20 cellular contexts compared by ENCODE assay signal in genomic region chr2:60334610-60335009, GRCh38.
"Had no signal": no experiment of that assay in that cellular context is flagged by ENCODE, and none has a peak within 500 bp of the region (broad histone marks: within the 10 kb centered on the region; RNA-seq: fewer than 3 reads in every experiment).

No MANE protein-coding gene starts in this region.

- H3K4me3 Mint-ChIP-seq: activated CD4-positive, alpha-beta T cell treated with anti-CD3 and anti-CD28 coated beads, Interleukin-2, amount 10 ng/mL, durations not matched to agents 7 days and 5 days; activated CD8-positive, alpha-beta T cell treated with anti-CD3 and anti-CD28 coated beads, Interleukin-2, amount 10 ng/mL, durations not matched to agents 7 days and 5 days; activated naive CD4-positive, alpha-beta T cell treated with anti-CD3 and anti-CD28 coated beads, Interleukin-2, amount 10 ng/mL, durations not matched to agents 7 days and 5 days; endodermal cell; mesothelial cell of epicardium; nephron; T-helper 2 cell treated with Interferon-gamma antibody and Interleukin-4, amounts not matched to agents 5 μg/mL and 100 μg/mL, for 36 hours had no signal

- H3K4me1 Mint-ChIP-seq: activated CD4-positive, alpha-beta T cell treated with anti-CD3 and anti-CD28 coated beads, Interleukin-2, amount 10 ng/mL, durations not matched to agents 7 days and 5 days; activated naive CD4-positive, alpha-beta T cell treated with anti-CD3 and anti-CD28 coated beads, Interleukin-2, amount 10 ng/mL, durations not matched to agents 7 days and 5 days; nephron had no signal

- H3K9me3 Mint-ChIP-seq: activated CD4-positive, alpha-beta T cell treated with anti-CD3 and anti-CD28 coated beads, Interleukin-2, amount 10 ng/mL, durations not matched to agents 7 days and 5 days; activated naive CD4-positive, alpha-beta T cell treated with anti-CD3 and anti-CD28 coated beads, Interleukin-2, amount 10 ng/mL, durations not matched to agents 7 days and 5 days; endodermal cell; mesothelial cell of epicardium; nephron; T-helper 2 cell treated with Interferon-gamma antibody and Interleukin-4, amounts not matched to agents 5 μg/mL and 100 μg/mL, for 36 hours had no signal

- H3K27ac Mint-ChIP-seq: activated CD4-positive, alpha-beta T cell treated with anti-CD3 and anti-CD28 coated beads, Interleukin-2, amount 10 ng/mL, durations not matched to agents 7 days and 5 days; activated CD8-positive, alpha-beta T cell treated with anti-CD3 and anti-CD28 coated beads, Interleukin-2, amount 10 ng/mL, durations not matched to agents 7 days and 5 days; activated naive CD4-positive, alpha-beta T cell treated with anti-CD3 and anti-CD28 coated beads, Interleukin-2, amount 10 ng/mL, durations not matched to agents 7 days and 5 days; endodermal cell; mesothelial cell of epicardium; nephron; T-helper 2 cell treated with Interferon-gamma antibody and Interleukin-4, amounts not matched to agents 5 μg/mL and 100 μg/mL, for 36 hours had no signal

- H3K27me3 Mint-ChIP-seq: activated naive CD4-positive, alpha-beta T cell treated with anti-CD3 and anti-CD28 coated beads, Interleukin-2, amount 10 ng/mL, durations not matched to agents 7 days and 5 days had no signal

- DNase-seq: activated CD4-positive, alpha-beta T cell treated with anti-CD3 and anti-CD28 coated beads, Interleukin-2, amount 10 ng/mL, durations not matched to agents 7 days and 5 days; activated CD4-positive, CD25-positive, alpha-beta regulatory T cell; activated CD8-positive, alpha-beta T cell treated with anti-CD3 and anti-CD28 coated beads, Interleukin-2, amount 10 ng/mL, durations not matched to agents 7 days and 5 days; activated effector memory CD4-positive, alpha-beta T cell treated with Interleukin-2 at 50 U/mL for 16 hours; activated naive CD4-positive, alpha-beta T cell treated with anti-CD3 and anti-CD28 coated beads, Interleukin-2, amount 10 ng/mL, durations not matched to agents 7 days and 5 days; activated T-cell treated with anti-CD3 and anti-CD28 coated beads, Interleukin-2, amount 50 U/mL, for 48 hours; aorta; brain microvascular endothelial cell; central memory CD4-positive, alpha-beta T cell; dorsolateral prefrontal cortex; foreskin keratinocyte; glutamatergic neuron; nucleus accumbens; stimulated activated CD8-positive, alpha-beta memory T cell treated with anti-CD3 and anti-CD28 coated beads, Interleukin-4, amount 100 ng/mL, for 48 hours; stimulated activated naive CD4-positive, alpha-beta T cell treated with Interleukin-2 at 50 U/mL for 16 hours; thyroid gland had no signal

- H3K36me3 Mint-ChIP-seq: activated naive CD4-positive, alpha-beta T cell treated with anti-CD3 and anti-CD28 coated beads, Interleukin-2, amount 10 ng/mL, durations not matched to agents 7 days and 5 days; mesothelial cell of epicardium had no signal

- ATAC-seq: activated CD8-positive, alpha-beta T cell treated with anti-CD3 and anti-CD28 coated beads, Interleukin-2, amount 10 ng/mL, durations not matched to agents 7 days and 5 days; foreskin keratinocyte had no signal
